Comparison of ENCODE assay signal across 17 cellular contexts in genomic region chr7:69177941-69178494, GRCh38.
DNase-seq lines count a peak whose midpoint lies in the region; ATAC-seq and TF ChIP-seq lines count a peak whose summit lies in the region.
"Had no signal": no experiment of that assay in that cellular context is flagged by ENCODE, and none has a peak within 500 bp of the region (broad histone marks: within the 10 kb centered on the region; RNA-seq: fewer than 3 reads in every experiment).

No MANE protein-coding gene starts in this region.

- DNase-seq in RPMI7951 (ENCODE audit: low read depth): peak; percentile 9
- DNase-seq in heart right ventricle: no peak
- peak in 1 of 2 donors; percentile 26 for DNase-seq in gastrocnemius medialis
- DNase-seq in activated CD4-positive, alpha-beta memory T cell treated with anti-CD3 and anti-CD28 coated beads, Interleukin-2, amount 10 ng/mL, durations not matched to agents 7 days and 5 days: no peak
- no peak for DNase-seq in effector CD4-positive, alpha-beta T cell
- no peak for DNase-seq in BE2C
- no peak for DNase-seq in activated T-cell treated with anti-CD3 and anti-CD28 coated beads, Interleukin-2, amount 50 U/mL, for 1 hour
- DNase-seq: activated CD4-positive, alpha-beta T cell treated with anti-CD3 and anti-CD28 coated beads for 36 hours; brain microvascular endothelial cell; colonic mucosa; DMS79 treated with DMSO at 0.1 percent for 48 hours; HCEC 1CT; NCI-H1417 treated with DMSO at 0.1 percent for 48 hours; NCI-H524 treated with DMSO at 0.1 percent for 48 hours; SIG-M5 had no signal

- peaks cover 29 to 100% (median 84%) of the 10 kb centered on the region in 10 experiments for H3K4me1 ChIP-seq in BLaER1 treated with 17β-estradiol and CSF1 and Interleukin-3, amounts not matched to agents 10 nM and 100 nM
- H3K4me1 ChIP-seq in heart right ventricle (peaks cover 0 to 16% (median 8%) of the 10 kb centered on the region in 9 donors), gastrocnemius medialis (no peaks in the 10 kb centered on the region), BE2C (no peaks in the 10 kb centered on the region)
- H3K4me1 ChIP-seq: colonic mucosa had no signal

- no peak overlapping the region for H3K27ac Mint-ChIP-seq in activated CD4-positive, alpha-beta memory T cell treated with anti-CD3 and anti-CD28 coated beads, Interleukin-2, amount 10 ng/mL, durations not matched to agents 7 days and 5 days
- H3K27ac Mint-ChIP-seq: activated CD4-positive, alpha-beta T cell treated with anti-CD3 and anti-CD28 coated beads for 36 hours; activated naive CD8-positive, alpha-beta T cell had no signal

- TF ChIP-seq CTCF in heart right ventricle (IDR thresholded peaks at IDR 0.05) (no peak), gastrocnemius medialis (IDR thresholded peaks at IDR 0.05 in 4 of 5, conservative IDR thresholded peaks at IDR 0.05 in 1 of 5) (no peak), BE2C (IDR thresholded peaks at IDR 0.05; ENCODE audit: low read depth, low read length) (no peak)

- POLR2A ChIA-PET in activated CD4-positive, alpha-beta memory T cell treated with anti-CD3 and anti-CD28 coated beads, Interleukin-2, amount 10 ng/mL, durations not matched to agents 7 days and 5 days (lab: Charles Lee): no interaction called here

- WGBS in heart right ventricle, 2 donors: 23 to 37% methylated on average over 9 of the region's 9 CpGs

- H3K4me3 Mint-ChIP-seq in activated CD4-positive, alpha-beta memory T cell treated with anti-CD3 and anti-CD28 coated beads, Interleukin-2, amount 10 ng/mL, durations not matched to agents 7 days and 5 days: no peak overlapping the region
- H3K4me3 Mint-ChIP-seq: activated CD4-positive, alpha-beta T cell treated with anti-CD3 and anti-CD28 coated beads for 36 hours; activated naive CD8-positive, alpha-beta T cell had no signal

- no peaks in the 10 kb centered on the region; a peak in 2 of 22 replicates for H3K36me3 ChIP-seq in BLaER1 treated with 17β-estradiol and CSF1 and Interleukin-3, amounts not matched to agents 10 nM and 100 nM
- H3K36me3 ChIP-seq in heart right ventricle: no peaks in the 10 kb centered on the region
- H3K36me3 ChIP-seq in gastrocnemius medialis: no peaks in the 10 kb centered on the region
- H3K36me3 ChIP-seq in BE2C: no peaks in the 10 kb centered on the region
- H3K36me3 ChIP-seq: brain microvascular endothelial cell, colonic mucosa had no signal

- no peaks in the 10 kb centered on the region for H3K27me3 Mint-ChIP-seq in activated CD4-positive, alpha-beta memory T cell treated with anti-CD3 and anti-CD28 coated beads, Interleukin-2, amount 10 ng/mL, durations not matched to agents 7 days and 5 days
- H3K27me3 Mint-ChIP-seq: activated CD4-positive, alpha-beta T cell treated with anti-CD3 and anti-CD28 coated beads for 36 hours; activated naive CD8-positive, alpha-beta T cell had no signal

- H3K9me3 Mint-ChIP-seq in activated CD4-positive, alpha-beta memory T cell treated with anti-CD3 and anti-CD28 coated beads, Interleukin-2, amount 10 ng/mL, durations not matched to agents 7 days and 5 days: peaks cover 8% of the 10 kb centered on the region

- H3K4me1 Mint-ChIP-seq in activated CD4-positive, alpha-beta memory T cell treated with anti-CD3 and anti-CD28 coated beads, Interleukin-2, amount 10 ng/mL, durations not matched to agents 7 days and 5 days: no peaks in the 10 kb centered on the region

- no peaks in the 10 kb centered on the region for H4K20me1 ChIP-seq in BLaER1 treated with 17β-estradiol and CSF1 and Interleukin-3, amounts not matched to agents 10 nM and 100 nM

- CTCF ChIA-PET in activated CD4-positive, alpha-beta memory T cell treated with anti-CD3 and anti-CD28 coated beads, Interleukin-2, amount 10 ng/mL, durations not matched to agents 7 days and 5 days (lab: Charles Lee): no interaction called here

- H3K4me2 ChIP-seq in BLaER1 treated with 17β-estradiol and CSF1 and Interleukin-3, amounts not matched to agents 10 nM and 100 nM: peak overlapping the region in 8 of 11 experiments; percentile 22 to 72 (median 42); a peak in 15 of 22 replicates

- peak overlapping the region in 4 of 11 experiments; percentile 12 to 50 (median 40); a peak in 5 of 22 replicates for H3K27ac ChIP-seq in BLaER1 treated with 17β-estradiol and CSF1 and Interleukin-3, amounts not matched to agents 10 nM and 100 nM
- no peak overlapping the region for H3K27ac ChIP-seq in heart right ventricle
- peak overlapping the region in 1 of 4 donors; percentile 18 for H3K27ac ChIP-seq in gastrocnemius medialis
- H3K27ac ChIP-seq: brain microvascular endothelial cell, colonic mucosa had no signal

- peaks cover 13 to 73% (median 51%) of the 10 kb centered on the region in 11 experiments; a peak in 21 of 22 replicates for H3K9me3 ChIP-seq in BLaER1 treated with 17β-estradiol and CSF1 and Interleukin-3, amounts not matched to agents 10 nM and 100 nM (replicated peaks in 1 of 11)
- H3K9me3 ChIP-seq in heart right ventricle: no peaks in the 10 kb centered on the region
- no peaks in the 10 kb centered on the region for H3K9me3 ChIP-seq in gastrocnemius medialis
- no peaks in the 10 kb centered on the region for H3K9me3 ChIP-seq in BE2C
- H3K9me3 ChIP-seq: colonic mucosa had no signal

- no peak overlapping the region; a peak in 1 of 20 replicates for H3K4me3 ChIP-seq in BLaER1 treated with 17β-estradiol and CSF1 and Interleukin-3, amounts not matched to agents 10 nM and 100 nM
- H3K4me3 ChIP-seq in heart right ventricle: no peak overlapping the region
- H3K4me3 ChIP-seq in gastrocnemius medialis: no peak overlapping the region
- no peak overlapping the region for H3K4me3 ChIP-seq in BE2C (ENCODE audit: low read depth, low read length)
- H3K4me3 ChIP-seq: colonic mucosa had no signal

- H3K27me3 ChIP-seq in BLaER1 treated with 17β-estradiol and CSF1 and Interleukin-3, amounts not matched to agents 10 nM and 100 nM: no peaks in the 10 kb centered on the region
- H3K27me3 ChIP-seq in heart right ventricle (peaks cover 0 to 19% (median 0%) of the 10 kb centered on the region in 7 donors), gastrocnemius medialis (no peaks in the 10 kb centered on the region), BE2C (no peaks in the 10 kb centered on the region)
- H3K27me3 ChIP-seq: brain microvascular endothelial cell, colonic mucosa had no signal

- intact Hi-C loops in heart right ventricle (cut with DNase I) (no loop called here), gastrocnemius medialis (cut with DNase I; ENCODE audit: low total_unique reads) (no loop called here)

- ATAC-seq in heart right ventricle: peak in 7 of 8 donors; percentile 23 to 73 (median 48)
- ATAC-seq in gastrocnemius medialis: peak; percentile 35 to 64
- ATAC-seq: activated CD4-positive, alpha-beta T cell treated with anti-CD3 and anti-CD28 coated beads for 36 hours had no signal

- peak overlapping the region in 1 of 11 experiments; percentile 11; a peak in 1 of 22 replicates for H3K9ac ChIP-seq in BLaER1 treated with 17β-estradiol and CSF1 and Interleukin-3, amounts not matched to agents 10 nM and 100 nM

- no peak for TF ChIP-seq POLR2A in gastrocnemius medialis (IDR thresholded peaks at IDR 0.05)

- H3K36me3 Mint-ChIP-seq in activated CD4-positive, alpha-beta memory T cell treated with anti-CD3 and anti-CD28 coated beads, Interleukin-2, amount 10 ng/mL, durations not matched to agents 7 days and 5 days (ENCODE audit: low read depth): no peaks in the 10 kb centered on the region
- H3K36me3 Mint-ChIP-seq: activated naive CD8-positive, alpha-beta T cell had no signal

- in situ Hi-C loops in gastrocnemius medialis (cut with MboI; ENCODE audit: low sequenced_read_pairs in 4 of 4): no loop called here
